In the genomic region with DNA sequence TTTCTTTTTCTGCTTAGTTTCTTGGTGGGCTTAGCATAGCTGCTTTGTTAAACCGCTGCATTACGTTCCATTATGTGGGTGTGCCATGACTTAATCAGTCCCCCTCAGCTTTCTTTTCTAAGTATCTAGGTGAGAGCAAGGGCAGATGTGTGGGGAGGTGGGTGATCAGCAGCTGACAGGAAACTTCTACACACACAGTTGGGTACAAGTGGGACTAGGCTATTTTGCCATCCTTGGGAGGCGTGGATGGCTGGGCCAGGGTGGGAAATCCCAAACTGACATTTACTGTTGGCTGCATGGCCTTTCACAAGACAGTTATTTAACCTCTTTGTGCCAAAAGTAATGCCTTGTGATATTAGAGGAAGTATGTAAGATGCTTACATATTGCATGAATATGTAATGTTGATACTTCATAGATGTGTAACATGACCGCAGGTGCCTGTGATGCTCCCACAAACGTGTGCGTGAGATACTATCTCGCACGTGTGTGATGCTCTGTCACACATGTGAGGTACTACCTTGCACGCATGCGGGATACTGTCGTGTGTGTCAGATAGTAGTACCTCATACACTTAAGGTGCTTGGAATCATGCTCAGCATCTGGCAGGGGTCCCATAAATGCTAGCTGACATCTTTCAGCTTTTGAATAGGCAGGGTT, we compare ENCODE assay signal across 16 cellular contexts.
"Had no signal": no experiment of that assay in that cellular context is flagged by ENCODE, and none has a peak within 500 bp of the region (broad histone marks: within the 10 kb centered on the region; RNA-seq: fewer than 3 reads in every experiment).

No MANE protein-coding gene starts in this region.

- DNase-seq: activated CD4-positive, alpha-beta T cell treated with anti-CD3 and anti-CD28 coated beads, Interleukin-2, amount 50 U/mL, for 48 hours; activated effector memory CD4-positive, alpha-beta T cell treated with anti-CD3 and anti-CD28 coated beads, Interleukin-2, amount 50 U/mL, for 16 hours; activated T-cell treated with anti-CD3 and anti-CD28 coated beads, Interleukin-2, amount 50 U/mL, for 4 hours; left ventricle myocardium inferior; mesenchymal stem cell; nephron progenitor cell; occipital lobe; right lobe of liver; stimulated activated naive CD8-positive, alpha-beta T cell treated with anti-CD3 and anti-CD28 coated beads, Interleukin-15, amount 100 ng/mL, for 72 hours; uterus had no signal

- H3K4me3 Mint-ChIP-seq: activated T-cell treated with anti-CD3 and anti-CD28 coated beads, Interleukin-2, amount 50 U/mL, for 4 hours; nephron progenitor cell; stimulated activated naive CD8-positive, alpha-beta T cell treated with anti-CD3 and anti-CD28 coated beads, Interleukin-15, amount 100 ng/mL, for 72 hours had no signal

- H3K4me3 ChIP-seq: cardiac muscle cell, left ventricle myocardium inferior, prostate gland, right lobe of liver, uterus had no signal

- H3K9me3 Mint-ChIP-seq: activated naive CD4-positive, alpha-beta T cell treated with anti-CD3 and anti-CD28 coated beads, Interleukin-2, amount 50 U/mL, for 72 hours; activated T-cell treated with anti-CD3 and anti-CD28 coated beads, Interleukin-2, amount 50 U/mL, for 4 hours; nephron progenitor cell; stimulated activated naive CD8-positive, alpha-beta T cell treated with anti-CD3 and anti-CD28 coated beads, Interleukin-15, amount 100 ng/mL, for 72 hours had no signal

- H3K36me3 ChIP-seq: cardiac muscle cell, left ventricle myocardium inferior, prostate gland, right lobe of liver, uterus had no signal

- H3K27me3 ChIP-seq: cardiac muscle cell, right lobe of liver, uterus had no signal

- H3K4me1 ChIP-seq: prostate gland had no signal

- FAIRE-seq: endometrium, keratinocyte had no signal

- H3K27ac ChIP-seq: cardiac muscle cell, prostate gland, right lobe of liver, uterus had no signal

- H3K27ac Mint-ChIP-seq: nephron progenitor cell; stimulated activated naive CD8-positive, alpha-beta T cell treated with anti-CD3 and anti-CD28 coated beads, Interleukin-15, amount 100 ng/mL, for 72 hours had no signal

- ATAC-seq: activated naive CD4-positive, alpha-beta T cell treated with anti-CD3 and anti-CD28 coated beads, Interleukin-2, amount 50 U/mL, for 72 hours; activated T-cell treated with anti-CD3 and anti-CD28 coated beads, Interleukin-2, amount 50 U/mL, for 4 hours; esophagus mucosa; right lobe of liver; stimulated activated naive CD8-positive, alpha-beta T cell treated with anti-CD3 and anti-CD28 coated beads, Interleukin-15, amount 100 ng/mL, for 72 hours had no signal

- H3K36me3 Mint-ChIP-seq: activated naive CD4-positive, alpha-beta T cell treated with anti-CD3 and anti-CD28 coated beads, Interleukin-2, amount 50 U/mL, for 72 hours had no signal

- H3K27me3 Mint-ChIP-seq: stimulated activated naive CD8-positive, alpha-beta T cell treated with anti-CD3 and anti-CD28 coated beads, Interleukin-15, amount 100 ng/mL, for 72 hours had no signal

- H3K9me3 ChIP-seq: left ventricle myocardium inferior, prostate gland, right lobe of liver, uterus had no signal
